In genomic region chr14:21248739-21249411, GRCh38 we compare ENCODE assay signal across 28 cellular contexts. TPM values are rescaled to one million over a fixed set of nuclear protein-coding genes. Genes with fewer than 3 reads are reported as not detected.
DNase-seq lines count a peak whose midpoint lies in the region; ATAC-seq and TF ChIP-seq lines count a peak whose summit lies in the region.
"Had no signal": no experiment of that assay in that cellular context is flagged by ENCODE, and none has a peak within 500 bp of the region (broad histone marks: within the 10 kb centered on the region; RNA-seq: fewer than 3 reads in every experiment).

No MANE protein-coding gene starts in this region.

- H3K27me3 ChIP-seq in transverse colon, result no peaks in the 10 kb centered on the region
- H3K27me3 ChIP-seq: BLaER1, SJSA1, tibial artery had no signal

- peaks cover 0 to 30% (median 13%) of the 10 kb centered on the region in 4 donors for H3K4me1 ChIP-seq in transverse colon
- H3K4me1 ChIP-seq: BLaER1 had no signal

- H3K36me3 ChIP-seq in transverse colon, result peaks cover 0 to 26% (median 12%) of the 10 kb centered on the region in 4 donors

- no peaks in the 10 kb centered on the region for H3K9me3 Mint-ChIP-seq in activated naive CD4-positive, alpha-beta T cell treated with anti-CD3 and anti-CD28 coated beads, Interleukin-2, amount 50 U/mL, for 24 hours
- no peaks in the 10 kb centered on the region for H3K9me3 Mint-ChIP-seq in activated naive CD4-positive, alpha-beta T cell treated with anti-CD3 and anti-CD28 coated beads for 36 hours
- no peaks in the 10 kb centered on the region for H3K9me3 Mint-ChIP-seq in activated T-helper 17 cell treated with anti-CD3 and anti-CD28 coated beads, Interleukin-2, amount 50 U/mL, for 72 hours
- no peaks in the 10 kb centered on the region for H3K9me3 Mint-ChIP-seq in natural killer cell
- H3K9me3 Mint-ChIP-seq: activated B cell treated with CpG ODN at 0.5 μM for 24 hours; central memory CD8-positive, alpha-beta T cell; effector memory CD8-positive, alpha-beta T cell; T-cell had no signal

- in situ Hi-C loops in transverse colon (cut with MboI; ENCODE audit: low pct_ligation_motif_present in 1 of 4, low pct_unique_long_range_greater_than_20kb in 1 of 4, low sequenced_read_pairs in 3 of 4), result loop anchor here in 1 of 4 donors (25.0 kb wide), 1 partner anchor 138 kb away; the partner anchor contains the start of gene SUPT16H

- no peak for TF ChIP-seq EP300 in transverse colon (IDR thresholded peaks at IDR 0.05; ENCODE audit: low read depth)

- ATAC-seq in activated T-helper 17 cell treated with anti-CD3 and anti-CD28 coated beads, Interleukin-2, amount 50 U/mL, for 72 hours (replicated peaks), result no peak
- ATAC-seq in natural killer cell (no peak), HG02678 (IDR thresholded peaks at IDR 0.05; ENCODE audit: unreplicated experiment) (no peak)
- ATAC-seq: effector memory CD8-positive, alpha-beta T cell; right cardiac atrium; T-cell had no signal

- TF ChIP-seq POLR2A in transverse colon (IDR thresholded peaks at IDR 0.05), result no peak

- no peak for TF ChIP-seq CTCF in natural killer cell (IDR thresholded peaks at IDR 0.05)
- TF ChIP-seq CTCF in transverse colon (IDR thresholded peaks at IDR 0.05), result no peak

- peaks cover 39% of the 10 kb centered on the region for H3K36me3 Mint-ChIP-seq in activated naive CD4-positive, alpha-beta T cell treated with anti-CD3 and anti-CD28 coated beads, Interleukin-2, amount 50 U/mL, for 24 hours
- H3K36me3 Mint-ChIP-seq in activated naive CD4-positive, alpha-beta T cell treated with anti-CD3 and anti-CD28 coated beads for 36 hours (ENCODE audit: low read depth), result peaks cover 73% of the 10 kb centered on the region
- peaks cover 99% of the 10 kb centered on the region for H3K36me3 Mint-ChIP-seq in activated T-helper 17 cell treated with anti-CD3 and anti-CD28 coated beads, Interleukin-2, amount 50 U/mL, for 72 hours (ENCODE audit: low read depth)
- H3K36me3 Mint-ChIP-seq in natural killer cell, result no peaks in the 10 kb centered on the region

- no peak overlapping the region for H3K4me3 ChIP-seq in transverse colon
- H3K4me3 ChIP-seq: BLaER1, HAP-1, left ventricle myocardium inferior, SJSA1, tibial artery had no signal

- intact Hi-C loops in activated naive CD4-positive, alpha-beta T cell treated with anti-CD3 and anti-CD28 coated beads for 36 hours (cut with micrococcal nuclease), result loop anchor here (2.0 kb wide), 1 partner anchor 14 kb away; no protein-coding TSS in a partner anchor
- intact Hi-C loops in natural killer cell (cut with micrococcal nuclease), result no loop called here
- intact Hi-C loops in transverse colon (cut with DNase I; ENCODE audit: low total_unique reads), result no loop called here

- H3K9me3 ChIP-seq in transverse colon, result no peaks in the 10 kb centered on the region
- H3K9me3 ChIP-seq: Caco-2, HAP-1, left ventricle myocardium inferior, SJSA1, tibial artery had no signal

- H3K27me3 Mint-ChIP-seq in activated naive CD4-positive, alpha-beta T cell treated with anti-CD3 and anti-CD28 coated beads, Interleukin-2, amount 50 U/mL, for 24 hours, result no peaks in the 10 kb centered on the region
- H3K27me3 Mint-ChIP-seq in activated naive CD4-positive, alpha-beta T cell treated with anti-CD3 and anti-CD28 coated beads for 36 hours (ENCODE audit: low read depth), result no peaks in the 10 kb centered on the region
- no peaks in the 10 kb centered on the region for H3K27me3 Mint-ChIP-seq in activated T-helper 17 cell treated with anti-CD3 and anti-CD28 coated beads, Interleukin-2, amount 50 U/mL, for 72 hours
- H3K27me3 Mint-ChIP-seq in natural killer cell (ENCODE audit: low read depth in 2 of 2), result no peaks in the 10 kb centered on the region
- H3K27me3 Mint-ChIP-seq: activated B cell treated with CpG ODN at 0.5 μM for 24 hours; activated naive CD8-positive, alpha-beta T cell treated with anti-CD3 and anti-CD28 coated beads for 36 hours; central memory CD8-positive, alpha-beta T cell; effector memory CD8-positive, alpha-beta T cell; T-cell had no signal

- CTCF ChIA-PET in activated naive CD4-positive, alpha-beta T cell treated with anti-CD3 and anti-CD28 coated beads for 36 hours (lab: Charles Lee), result no interaction called here

- H3K27ac ChIP-seq in transverse colon, result no peak overlapping the region
- H3K27ac ChIP-seq: BLaER1, left ventricle myocardium inferior, RWPE1, SJSA1, tibial artery had no signal

- peak overlapping the region; percentile 40 for H3K4me3 Mint-ChIP-seq in activated naive CD4-positive, alpha-beta T cell treated with anti-CD3 and anti-CD28 coated beads, Interleukin-2, amount 50 U/mL, for 24 hours
- H3K4me3 Mint-ChIP-seq in activated naive CD4-positive, alpha-beta T cell treated with anti-CD3 and anti-CD28 coated beads for 36 hours, result no peak overlapping the region
- peak overlapping the region; percentile 13 for H3K4me3 Mint-ChIP-seq in activated T-helper 17 cell treated with anti-CD3 and anti-CD28 coated beads, Interleukin-2, amount 50 U/mL, for 72 hours
- no peak overlapping the region for H3K4me3 Mint-ChIP-seq in natural killer cell
- H3K4me3 Mint-ChIP-seq: activated B cell treated with CpG ODN at 0.5 μM for 24 hours; activated naive CD8-positive, alpha-beta T cell treated with anti-CD3 and anti-CD28 coated beads for 36 hours; central memory CD8-positive, alpha-beta T cell had no signal

- WGBS in transverse colon (ENCODE audit: low coverage in 1 of 2), 2 donors, result 82 to 88% methylated on average over 5 to 8 of the region's 8 CpGs

- peaks cover 67% of the 10 kb centered on the region for H3K4me1 Mint-ChIP-seq in activated naive CD4-positive, alpha-beta T cell treated with anti-CD3 and anti-CD28 coated beads, Interleukin-2, amount 50 U/mL, for 24 hours
- peaks cover 70% of the 10 kb centered on the region for H3K4me1 Mint-ChIP-seq in activated naive CD4-positive, alpha-beta T cell treated with anti-CD3 and anti-CD28 coated beads for 36 hours (ENCODE audit: low read depth)
- peaks cover 26% of the 10 kb centered on the region for H3K4me1 Mint-ChIP-seq in activated T-helper 17 cell treated with anti-CD3 and anti-CD28 coated beads, Interleukin-2, amount 50 U/mL, for 72 hours
- peaks cover 49 to 62% of the 10 kb centered on the region in 2 donors for H3K4me1 Mint-ChIP-seq in natural killer cell

- no peak for DNase-seq in activated naive CD4-positive, alpha-beta T cell treated with anti-CD3 and anti-CD28 coated beads for 36 hours
- DNase-seq in ELR (ENCODE audit: low read depth) (peak; percentile 36), natural killer cell (no peak), transverse colon (no peak), ureter (ENCODE audit: low spot score) (no peak)
- DNase-seq: activated B cell treated with CpG ODN at 0.5 μM for 24 hours; activated CD4-positive, alpha-beta T cell treated with anti-CD3 and anti-CD28 coated beads, Interleukin-2, amount 50 U/mL, for 1 hour; activated naive CD8-positive, alpha-beta T cell treated with anti-CD3 and anti-CD28 coated beads for 36 hours; Caco-2; effector memory CD8-positive, alpha-beta T cell; head of caudate nucleus; left ventricle myocardium inferior; mesenchymal stem cell; NCI-H1048; NCI-H187; NCI-H2171; NCI-H510A; right cardiac atrium; T-cell; tibial artery had no signal

- H3K27ac Mint-ChIP-seq in activated naive CD4-positive, alpha-beta T cell treated with anti-CD3 and anti-CD28 coated beads, Interleukin-2, amount 50 U/mL, for 24 hours, result no peak overlapping the region
- no peak overlapping the region for H3K27ac Mint-ChIP-seq in activated naive CD4-positive, alpha-beta T cell treated with anti-CD3 and anti-CD28 coated beads for 36 hours
- H3K27ac Mint-ChIP-seq in activated T-helper 17 cell treated with anti-CD3 and anti-CD28 coated beads, Interleukin-2, amount 50 U/mL, for 72 hours, result no peak overlapping the region
- H3K27ac Mint-ChIP-seq in natural killer cell, result peak overlapping the region; percentile 39 to 60
- H3K27ac Mint-ChIP-seq: activated B cell treated with CpG ODN at 0.5 μM for 24 hours had no signal

RNA-seq across cellular contexts. Expression of gene HNRNPC, which starts 20.4 kb away (rescaled TPM):
- total RNA-seq in activated naive CD4-positive, alpha-beta T cell treated with anti-CD3 and anti-CD28 coated beads for 36 hours, result 1,000 to 10,000 TPM; 1,252 to 1,377 TPM
- total RNA-seq in activated T-helper 17 cell treated with anti-CD3 and anti-CD28 coated beads, Interleukin-2, amount 50 U/mL, for 72 hours, result 100 to 1,000 TPM; 720 to 984 TPM
- total RNA-seq in natural killer cell, result 100 to 1,000 TPM; 501 to 547 (median 515) TPM
- 100 to 1,000 TPM; 192 to 343 (median 212) TPM for total RNA-seq in transverse colon
- 591 TPM for total RNA-seq in ureter

RNA-seq across cellular contexts. Expression of gene RPGRIP1, which starts 31.0 kb away (rescaled TPM):
- not detected for total RNA-seq in activated naive CD4-positive, alpha-beta T cell treated with anti-CD3 and anti-CD28 coated beads for 36 hours
- not detected for total RNA-seq in activated T-helper 17 cell treated with anti-CD3 and anti-CD28 coated beads, Interleukin-2, amount 50 U/mL, for 72 hours
- total RNA-seq in natural killer cell (under 1 TPM in 2 of 3 donors, not detected in 1; 0.68 to 0.85 TPM), transverse colon (under 1 TPM in 2 of 4 donors, not detected in 2; 0.27 to 0.48 TPM), ureter (0.49 TPM)
- total RNA-seq: activated B cell treated with CpG ODN at 0.5 μM for 24 hours, Caco-2, SJSA1 had no signal

Comparison
In these comparisons a context has a peak if more than half of its experiments do, and no peak if none do; other contexts are left out.
1. H3K4me3 Mint-ChIP-seq: peak in activated naive CD4-positive, alpha-beta T cell treated with anti-CD3 and anti-CD28 coated beads, Interleukin-2, amount 50 U/mL, for 24 hours (single experiment) and activated T-helper 17 cell treated with anti-CD3 and anti-CD28 coated beads, Interleukin-2, amount 50 U/mL, for 72 hours (single experiment); none in activated naive CD4-positive, alpha-beta T cell treated with anti-CD3 and anti-CD28 coated beads for 36 hours (single experiment) and natural killer cell (single experiment).
2. H3K27ac Mint-ChIP-seq: peak in natural killer cell (2 of 2); none in activated naive CD4-positive, alpha-beta T cell treated with anti-CD3 and anti-CD28 coated beads, Interleukin-2, amount 50 U/mL, for 24 hours (single experiment), activated naive CD4-positive, alpha-beta T cell treated with anti-CD3 and anti-CD28 coated beads for 36 hours (single experiment) and activated T-helper 17 cell treated with anti-CD3 and anti-CD28 coated beads, Interleukin-2, amount 50 U/mL, for 72 hours (single experiment).